14 cellular contexts compared by ENCODE assay signal in the genomic region with DNA sequence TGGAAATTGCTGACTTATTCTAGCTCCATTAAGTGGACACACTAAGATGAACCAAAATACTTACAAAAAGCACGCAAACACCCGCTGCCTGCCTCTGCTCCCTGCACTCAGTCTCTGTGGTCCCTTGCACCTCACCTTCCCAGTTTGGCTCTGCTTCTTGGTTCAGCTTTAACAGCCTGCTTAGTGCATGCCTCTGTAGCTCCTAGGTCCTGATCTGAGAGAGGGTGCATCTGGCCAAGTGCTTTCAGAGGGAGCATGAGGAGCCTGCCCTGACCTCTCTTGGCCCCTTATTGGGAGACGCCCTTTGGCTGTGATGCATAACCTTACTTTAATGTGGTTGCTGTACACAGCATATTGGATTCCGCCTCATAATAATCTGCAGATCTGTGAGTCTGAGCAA.
"Had no signal": no experiment of that assay in that cellular context is flagged by ENCODE, and none has a peak within 500 bp of the region (broad histone marks: within the 10 kb centered on the region; RNA-seq: fewer than 3 reads in every experiment).

No MANE protein-coding gene starts in this region.

- H3K27me3 ChIP-seq: gastrocnemius medialis, right atrium auricular region, tibial artery had no signal

- H3K27ac ChIP-seq: gastrocnemius medialis, right atrium auricular region, tibial artery had no signal

- H3K9me3 ChIP-seq: gastrocnemius medialis, right atrium auricular region, tibial artery had no signal

- H3K4me3 ChIP-seq: gastrocnemius medialis, lung, right atrium auricular region, tibial artery had no signal

- ATAC-seq: activated T-cell treated with anti-CD3 and anti-CD28 coated beads, Interleukin-2, amount 50 U/mL, for 4 hours; gastrocnemius medialis; naive thymus-derived CD4-positive, alpha-beta T cell; stimulated activated effector memory CD8-positive, alpha-beta T cell treated with anti-CD3 and anti-CD28 coated beads, Interleukin-12 subunit alpha, Interleukin-12 subunit beta, amount 100 ng/mL, for 72 hours had no signal

- DNase-seq: activated CD4-positive, alpha-beta memory T cell treated with anti-CD3 and anti-CD28 coated beads for 36 hours; activated CD4-positive, CD25-positive, alpha-beta regulatory T cell treated with anti-CD3 and anti-CD28 coated beads, Interleukin-2, amount 50 U/mL, for 72 hours; activated effector memory CD4-positive, alpha-beta T cell treated with anti-CD3 and anti-CD28 coated beads, Interleukin-2, amount 50 U/mL, for 16 hours; activated T-cell treated with anti-CD3 and anti-CD28 coated beads, Interleukin-2, amount 50 U/mL, for 4 hours; amygdala; gastrocnemius medialis; hippocampal formation; left cardiac atrium; naive thymus-derived CD4-positive, alpha-beta T cell; T-helper 9 cell; tibial artery had no signal

- H3K36me3 ChIP-seq: gastrocnemius medialis, right atrium auricular region, tibial artery had no signal
